9 cellular contexts compared by ENCODE assay signal in genomic region chr17:39739885-39740356, GRCh38. TPM values are rescaled to one million over a fixed set of nuclear protein-coding genes. Genes with fewer than 3 reads are reported as not detected.
DNase-seq lines count a peak whose midpoint lies in the region; ATAC-seq, FAIRE-seq and TF ChIP-seq lines count a peak whose summit lies in the region.
"Had no signal": no experiment of that assay in that cellular context is flagged by ENCODE, and none has a peak within 500 bp of the region (broad histone marks: within the 10 kb centered on the region; RNA-seq: fewer than 3 reads in every experiment).

No MANE protein-coding gene starts in this region.

- ATAC-seq in foreskin keratinocyte (peak; percentile 13), pancreas (no peak), HG02938 (IDR thresholded peaks at IDR 0.05; ENCODE audit: unreplicated experiment) (no peak)

- H3K4me2 ChIP-seq in DOHH2 (ENCODE audit: low read length) (peak overlapping the region; percentile 57), OCI-LY7 (ENCODE audit: low read length) (peak overlapping the region; percentile 32; the same call in 1 of the 2 replicates)

- no peak for DNase-seq in OCI-LY7 (ENCODE audit: low spot score)
- peak in 1 of 2 donors; percentile 72 for DNase-seq in foreskin keratinocyte
- DNase-seq in pancreas = peak in 4 of 6 donors; percentile 35 to 58 (median 41)
- no peak for DNase-seq in HuH-7.5 (ENCODE audit: low spot score)
- no peak for DNase-seq in HEK293T (ENCODE audit: extremely low spot score)
- no peak for DNase-seq in NCI-H128 (lab: John Stamatoyannopoulos, UW; ENCODE audit: unreplicated experiment)

- H3K9me3 ChIP-seq in DOHH2 (ENCODE audit: control insufficient read depth, insufficient read depth, low read length) = no peaks in the 10 kb centered on the region
- no peaks in the 10 kb centered on the region for H3K9me3 ChIP-seq in OCI-LY7 (ENCODE audit: low read length)
- H3K9me3 ChIP-seq in pancreas = no peaks in the 10 kb centered on the region

- CTCF ChIA-PET in OCI-LY7 (lab: Charles Lee; ENCODE audit: unreplicated experiment) (interaction anchor here (0.7 kb wide), 1 partner anchor 110 kb away, joined by 3 read pairs; no protein-coding TSS in a partner anchor), HEK293T (lab: Yijun Ruan, JAX) (interaction anchor here (1.1 kb wide), 1 partner anchor 10 kb away, joined by 6 read pairs; the partner anchor contains the start of gene MIEN1)

- peaks cover 7% of the 10 kb centered on the region for H3K27me3 ChIP-seq in DOHH2 (ENCODE audit: control insufficient read depth, low read length)
- no peaks in the 10 kb centered on the region for H3K27me3 ChIP-seq in foreskin keratinocyte
- H3K27me3 ChIP-seq in pancreas = no peaks in the 10 kb centered on the region

- intact Hi-C loops in OCI-LY7 (cut with micrococcal nuclease; ENCODE audit: unreplicated experiment) = no loop called here
- intact Hi-C loops in pancreas (cut with DNase I) = no loop called here

- no peaks in the 10 kb centered on the region for H4K20me1 ChIP-seq in DOHH2 (ENCODE audit: control insufficient read depth, insufficient read depth, low read depth, low read length)
- no peaks in the 10 kb centered on the region for H4K20me1 ChIP-seq in OCI-LY7 (ENCODE audit: insufficient read depth, low read length)

- BruUV-seq in OCI-LY7 (replicated peaks; lab: Mats Ljungman, UMichigan) = no TSS peak

- POLR2A ChIA-PET in OCI-LY7 (lab: Charles Lee) (no interaction called here), HEK293T (lab: Yijun Ruan, JAX) (interaction anchor here (0.7 kb wide), 1 partner anchor 10 kb away, joined by 3 read pairs; no protein-coding TSS in a partner anchor)

- WGBS in pancreas, 2 donors = 7 to 9% methylated on average over 8 to 9 of the region's 9 CpGs

- H3K79me2 ChIP-seq in DOHH2 (ENCODE audit: control insufficient read depth, low read length) (no peaks in the 10 kb centered on the region), OCI-LY7 (ENCODE audit: insufficient read depth, low read depth, low read length) (no peaks in the 10 kb centered on the region)

- FAIRE-seq in pancreas (lab: Jason Lieb, UNC) = no peak

- no peaks in the 10 kb centered on the region for H3K9me2 ChIP-seq in DOHH2 (replicated peaks; ENCODE audit: control insufficient read depth, low read length)
- H3K9me2 ChIP-seq in OCI-LY7 (ENCODE audit: insufficient read depth, low read length) = no peaks in the 10 kb centered on the region

- no peak overlapping the region for H3K27ac ChIP-seq in DOHH2 (ENCODE audit: low read depth, low read length)
- no peak overlapping the region for H3K27ac ChIP-seq in OCI-LY7 (ENCODE audit: low read depth, low read length, poor library complexity, severe bottlenecking)
- peak overlapping the region; percentile 95 for H3K27ac ChIP-seq in foreskin keratinocyte
- H3K27ac ChIP-seq in pancreas = peak overlapping the region; percentile 75 to 94 (median 86)

- H3F3A ChIP-seq in DOHH2 (ENCODE audit: control insufficient read depth, insufficient read depth) = no peaks in the 10 kb centered on the region

- peak overlapping the region; percentile 87 for H2AFZ ChIP-seq in OCI-LY7 (ENCODE audit: low read length)

- peaks cover 40% of the 10 kb centered on the region for H3K4me1 ChIP-seq in DOHH2 (ENCODE audit: control insufficient read depth, low read length)
- H3K4me1 ChIP-seq in OCI-LY7 (ENCODE audit: insufficient read depth, low read length, poor library complexity, severe bottlenecking) = peaks cover 32% of the 10 kb centered on the region
- peaks cover 5% of the 10 kb centered on the region for H3K4me1 ChIP-seq in foreskin keratinocyte
- peaks cover 10 to 20% (median 16%) of the 10 kb centered on the region in 3 donors for H3K4me1 ChIP-seq in pancreas

- H3K36me3 ChIP-seq in DOHH2 (ENCODE audit: control insufficient read depth, low read length) (no peaks in the 10 kb centered on the region), OCI-LY7 (ENCODE audit: insufficient read depth, low read length) (no peaks in the 10 kb centered on the region), pancreas (peaks cover 0 to 28% (median 9%) of the 10 kb centered on the region in 3 donors)

- peak overlapping the region; percentile 45 for H3K4me3 ChIP-seq in DOHH2 (ENCODE audit: low read length)
- no peak overlapping the region for H3K4me3 ChIP-seq in OCI-LY7 (ENCODE audit: low read depth, low read length, poor library complexity, severe bottlenecking)
- H3K4me3 ChIP-seq in pancreas = peak overlapping the region; percentile 29 to 79 (median 61)

- no peak for TF ChIP-seq CTCF in DOHH2 (IDR thresholded peaks at IDR 0.05; ENCODE audit: low read depth, low read length, poor library complexity, severe bottlenecking)
- no peak for TF ChIP-seq CTCF in OCI-LY7 (conservative IDR thresholded peaks at IDR 0.05; ENCODE audit: low read length)
- no peak for TF ChIP-seq CTCF in foreskin keratinocyte (conservative IDR thresholded peaks at IDR 0.05)
- TF ChIP-seq CTCF in pancreas (IDR thresholded peaks at IDR 0.05) = no peak

TF ChIP-seq in HEK293T, 16 proteins besides CTCF, POLR2A, EP300 and RAD21:
- TF ChIP-seq ELF4 (IDR thresholded peaks at IDR 0.05) (no peak), HDGF (IDR thresholded peaks at IDR 0.05; ENCODE audit: borderline replicate concordance) (no peak), ZNF384 (IDR thresholded peaks at IDR 0.05) (no peak), BHLHE40 (IDR thresholded peaks at IDR 0.05; ENCODE audit: borderline replicate concordance) (no peak), TARDBP (IDR thresholded peaks at IDR 0.05) (no peak), SUZ12 (IDR thresholded peaks at IDR 0.05) (no peak), LEF1 (IDR thresholded peaks at IDR 0.05; ENCODE audit: borderline replicate concordance) (no peak), FOXK2 (IDR thresholded peaks at IDR 0.05) (no peak), CTBP1 (IDR thresholded peaks at IDR 0.05; ENCODE audit: borderline replicate concordance) (no peak), NFRKB (IDR thresholded peaks at IDR 0.05) (no peak), L3MBTL2 (conservative IDR thresholded peaks at IDR 0.05) (no peak), SP1 (IDR thresholded peaks at IDR 0.05) (no peak), FOXA1 (IDR thresholded peaks at IDR 0.05) (no peak), FOXM1 (IDR thresholded peaks at IDR 0.05; ENCODE audit: borderline replicate concordance) (no peak), ARNT (IDR thresholded peaks at IDR 0.05) (no peak)
- TF ChIP-seq, protein P1, sequence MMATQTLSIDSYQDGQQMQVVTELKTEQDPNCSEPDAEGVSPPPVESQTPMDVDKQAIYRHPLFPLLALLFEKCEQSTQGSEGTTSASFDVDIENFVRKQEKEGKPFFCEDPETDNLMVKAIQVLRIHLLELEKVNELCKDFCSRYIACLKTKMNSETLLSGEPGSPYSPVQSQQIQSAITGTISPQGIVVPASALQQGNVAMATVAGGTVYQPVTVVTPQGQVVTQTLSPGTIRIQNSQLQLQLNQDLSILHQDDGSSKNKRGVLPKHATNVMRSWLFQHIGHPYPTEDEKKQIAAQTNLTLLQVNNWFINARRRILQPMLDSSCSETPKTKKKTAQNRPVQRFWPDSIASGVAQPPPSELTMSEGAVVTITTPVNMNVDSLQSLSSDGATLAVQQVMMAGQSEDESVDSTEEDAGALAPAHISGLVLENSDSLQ (IDR thresholded peaks at IDR 0.05) = no peak
TF ChIP-seq in HEK293T: peak in this region for 0.

RNA-seq across cellular contexts. Expression of gene GRB7, which starts 2.2 kb away (rescaled TPM):
- total RNA-seq in OCI-LY7 (2014; rRNA removed; shearing (Covaris generic)) = 0.25 and 0.31 TPM in 2 replicates
- total RNA-seq in OCI-LY7 (2022) (not detected in 2 replicates), foreskin keratinocyte (15.6 and 16.2 TPM in 2 replicates), pancreas (10 to 100 TPM; 17.8 to 39.9 (median 26.5) TPM)
- polyA plus RNA-seq in foreskin keratinocyte (14.3 and 14.4 TPM in 2 replicates), pancreas (10 to 100 TPM; 50.4 to 64.4 TPM)
- total RNA-seq: posterior vena cava had no signal

RNA-seq across cellular contexts. Expression of gene MIEN1, which starts 9.6 kb away (rescaled TPM):
- 77.3 and 89.9 TPM in 2 replicates for total RNA-seq in OCI-LY7 (2014; rRNA removed; shearing (Covaris generic))
- total RNA-seq in OCI-LY7 (2022) = 55.4 and 59.4 TPM in 2 replicates
- total RNA-seq in foreskin keratinocyte = 57.1 and 61.6 TPM in 2 replicates
- polyA plus RNA-seq in foreskin keratinocyte = 78.4 and 83.5 TPM in 2 replicates
- total RNA-seq in pancreas = 10 to 100 TPM; 17.0 to 26.5 (median 24.3) TPM
- 10 to 100 TPM; 54.4 to 75.2 TPM for polyA plus RNA-seq in pancreas

RNA-seq across cellular contexts. Expression of gene ERBB2, which starts 40.1 kb away (rescaled TPM):
- 5.8 and 6.5 TPM in 2 replicates for total RNA-seq in OCI-LY7 (2014; rRNA removed; shearing (Covaris generic))
- total RNA-seq in OCI-LY7 (2022) (11.4 and 14.6 TPM in 2 replicates), foreskin keratinocyte (38.8 and 39.2 TPM in 2 replicates), pancreas (10 to 100 TPM; 38.7 to 78.9 (median 45.0) TPM)
- polyA plus RNA-seq in foreskin keratinocyte (20.9 and 22.2 TPM in 2 replicates), pancreas (10 to 100 TPM; 37.2 to 44.3 TPM)

RNA-seq across cellular contexts. Expression of gene PGAP3, which starts 52.1 kb away (rescaled TPM):
- total RNA-seq in OCI-LY7 (2014; rRNA removed; shearing (Covaris generic)) = 4.5 and 8.7 TPM in 2 replicates
- total RNA-seq in OCI-LY7 (2022) (9.2 and 12.4 TPM in 2 replicates), foreskin keratinocyte (3.3 and 4.6 TPM in 2 replicates), pancreas (10 to 100 TPM; 19.4 to 33.4 (median 23.1) TPM)
- polyA plus RNA-seq in foreskin keratinocyte (4.3 TPM in 2 replicates), pancreas (10 to 100 TPM; 34.7 to 46.3 TPM)

Comparison
In these comparisons a context has a peak if more than half of its experiments do, and no peak if none do; other contexts are left out.
1. H3K27ac ChIP-seq: peak in foreskin keratinocyte (single experiment) and pancreas (4 of 4); none in DOHH2 (single experiment) and OCI-LY7 (single experiment).
2. DNase-seq: peak in pancreas (4 of 6); none in OCI-LY7 (single experiment), HuH-7.5 (single experiment), HEK293T (single experiment) and NCI-H128 (single experiment).
3. RNA of gene GRB7, which starts 2.2 kb away (total RNA-seq): 17.8 to 39.9 TPM in pancreas and 15.6 to 16.2 TPM in foreskin keratinocyte; 0.25 to 0.31 TPM in OCI-LY7; every median in the first group is over 10 times any median in the second.